Comparison of ENCODE assay signal across 9 cellular contexts in genomic region chr14:74616996-74617700, GRCh38. TPM values are rescaled to one million over a fixed set of nuclear protein-coding genes. Genes with fewer than 3 reads are reported as not detected.
A peak's percentile ranks its signal among the peaks of the same experiment; 100 is the strongest.
DNase-seq lines count a peak whose midpoint lies in the region; ATAC-seq and TF ChIP-seq lines count a peak whose summit lies in the region.
"Had no signal": no experiment of that assay in that cellular context is flagged by ENCODE, and none has a peak within 500 bp of the region (broad histone marks: within the 10 kb centered on the region; RNA-seq: fewer than 3 reads in every experiment).

No MANE protein-coding gene starts in this region.

- CTCF ChIA-PET in CD8-positive, alpha-beta T cell (lab: Charles Lee) = interaction anchor here (1.0 to 1.9 kb wide), 4 partner anchors 17 to 265 kb away, joined by 3 to 5 read pairs (median 4); no protein-coding TSS in a partner anchor

- TF ChIP-seq EP300 in Ishikawa (IDR thresholded peaks at IDR 0.05; ENCODE audit: borderline replicate concordance) = no peak

- H3K36me3 Mint-ChIP-seq in CD8-positive, alpha-beta T cell = no peaks in the 10 kb centered on the region
- no peaks in the 10 kb centered on the region for H3K36me3 Mint-ChIP-seq in neural progenitor cell

- no peaks in the 10 kb centered on the region for H3K27me3 ChIP-seq in CD8-positive, alpha-beta T cell (ENCODE audit: insufficient read depth, low read length)
- peaks cover 16% of the 10 kb centered on the region for H3K27me3 ChIP-seq in neural progenitor cell

- no peak overlapping the region for H3K4me3 Mint-ChIP-seq in CD8-positive, alpha-beta T cell
- no peak overlapping the region for H3K4me3 Mint-ChIP-seq in neural progenitor cell

- H2AFZ ChIP-seq in neural progenitor cell (replicated peaks) = peak overlapping the region; percentile 9

- no peaks in the 10 kb centered on the region for H3K79me2 ChIP-seq in neural progenitor cell (ENCODE audit: low read depth)

- no peaks in the 10 kb centered on the region for H3K9me3 Mint-ChIP-seq in CD8-positive, alpha-beta T cell
- H3K9me3 Mint-ChIP-seq in neural progenitor cell = no peaks in the 10 kb centered on the region

- POLR2A ChIA-PET in CD8-positive, alpha-beta T cell (lab: Charles Lee) = interaction anchor here (1.1 to 3.1 kb wide), 5 partner anchors 11 to 146 kb away, joined by 4 to 18 read pairs (median 9); partner anchors contain the start of gene YLPM1

- no peaks in the 10 kb centered on the region for H3K9me3 ChIP-seq in CD8-positive, alpha-beta T cell (ENCODE audit: low read length)
- H3K9me3 ChIP-seq in neural progenitor cell (ENCODE audit: low read depth) = no peaks in the 10 kb centered on the region

- TF ChIP-seq RAD21 in Ishikawa (IDR thresholded peaks at IDR 0.05; ENCODE audit: low read depth) = no peak

- no peak overlapping the region for H3K9ac ChIP-seq in neural progenitor cell

- no peak for ATAC-seq in CD8-positive, alpha-beta T cell

- H3F3A ChIP-seq in neural progenitor cell (ENCODE audit: low read depth) = no peaks in the 10 kb centered on the region

- H4K20me1 ChIP-seq in neural progenitor cell (ENCODE audit: low read depth) = no peaks in the 10 kb centered on the region

- no peaks in the 10 kb centered on the region for H3K36me3 ChIP-seq in CD8-positive, alpha-beta T cell (ENCODE audit: insufficient read depth, low read length)
- no peaks in the 10 kb centered on the region for H3K36me3 ChIP-seq in neural progenitor cell

- H3K4me1 Mint-ChIP-seq in CD8-positive, alpha-beta T cell (ENCODE audit: low read depth) = peaks cover 60% of the 10 kb centered on the region
- H3K4me1 Mint-ChIP-seq in neural progenitor cell = peaks cover 37% of the 10 kb centered on the region

- DNase-seq in CD8-positive, alpha-beta T cell = no peak
- DNase-seq in cerebellar cortex (ENCODE audit: low spot score) (peak; percentile 63), neural progenitor cell (ENCODE audit: low spot score) (peak; percentile 19), GOT3 (lab: John Stamatoyannopoulos, UW) (no peak), DMS 273 (lab: John Stamatoyannopoulos, UW; ENCODE audit: unreplicated experiment) (no peak), GF-D8 (lab: John Stamatoyannopoulos, UW) (no peak)
- no peak for DNase-seq in stimulated activated CD4-positive, alpha-beta T cell treated with anti-CD3 and anti-CD28 coated beads, Interleukin-15, amount 100 ng/mL, for 24 hours
- DNase-seq: NCI-H1436 had no signal

- no peak for TF ChIP-seq CTCF in CD8-positive, alpha-beta T cell (IDR thresholded peaks at IDR 0.05)
- TF ChIP-seq CTCF in neural progenitor cell (IDR thresholded peaks at IDR 0.05) = no peak

- no peak overlapping the region for H3K4me3 ChIP-seq in CD8-positive, alpha-beta T cell (ENCODE audit: low read depth, low read length)
- no peak overlapping the region for H3K4me3 ChIP-seq in neural progenitor cell

- H3K4me2 ChIP-seq in neural progenitor cell = no peak overlapping the region

- H3K27ac ChIP-seq in CD8-positive, alpha-beta T cell (ENCODE audit: low read depth, low read length) = no peak overlapping the region
- H3K27ac ChIP-seq in neural progenitor cell = no peak overlapping the region

- H3K27ac Mint-ChIP-seq in CD8-positive, alpha-beta T cell = peak overlapping the region; percentile 93
- no peak overlapping the region for H3K27ac Mint-ChIP-seq in neural progenitor cell

- H3K27me3 Mint-ChIP-seq in CD8-positive, alpha-beta T cell (ENCODE audit: low read depth) = no peaks in the 10 kb centered on the region
- peaks cover 14% of the 10 kb centered on the region for H3K27me3 Mint-ChIP-seq in neural progenitor cell (ENCODE audit: insufficient read depth, low read depth)

- intact Hi-C loops in CD8-positive, alpha-beta T cell (cut with DNase I, micrococcal nuclease) = loop anchor here (5.0 to 10.0 kb wide), 4 partner anchors 35 to 1368 kb away; partner anchors contain the start of genes ALDH6A1 (in 1 of the 2), IFT43 (in 1 of the 2), LIN52 (in 1 of the 2) and TGFB3 (in 1 of the 2)

- peaks cover 50% of the 10 kb centered on the region for H3K4me1 ChIP-seq in CD8-positive, alpha-beta T cell (ENCODE audit: insufficient read depth, low read length)
- H3K4me1 ChIP-seq in neural progenitor cell = peaks cover 9% of the 10 kb centered on the region

TF ChIP-seq in Ishikawa, 13 proteins besides CTCF, POLR2A, EP300 and RAD21:
- no peak for TF ChIP-seq CREB1 (IDR thresholded peaks at IDR 0.05; ENCODE audit: low read depth)
- no peak for TF ChIP-seq EGR1 (IDR thresholded peaks at IDR 0.05)
- TF ChIP-seq USF1 (IDR thresholded peaks at IDR 0.05) = no peak
- no peak for TF ChIP-seq YY1 (IDR thresholded peaks at IDR 0.05; ENCODE audit: low read depth)
- no peak for TF ChIP-seq NFIC (IDR thresholded peaks at IDR 0.05)
- no peak for TF ChIP-seq CEBPB (IDR thresholded peaks at IDR 0.05)
- 0 out of 2 replicates have a peak, but pooled peaks have one; percentile 7 for TF ChIP-seq TEAD4 (IDR thresholded peaks at IDR 0.05)
- no peak for TF ChIP-seq REST (IDR thresholded peaks at IDR 0.05; ENCODE audit: low read depth)

RNA-seq across cellular contexts. Expression of gene LTBP2, which starts 5.1 kb away (rescaled TPM):
- total RNA-seq in CD8-positive, alpha-beta T cell = under 1 TPM; 0.44 to 0.81 TPM
- total RNA-seq in neural progenitor cell (ENCODE audit: low replicate concordance) = 0.43 and 0.84 TPM in 2 replicates

Comparison
In these comparisons a context has a peak if more than half of its experiments do, and no peak if none do; other contexts are left out.
1. DNase-seq: peak in cerebellar cortex (single experiment) and neural progenitor cell (single experiment); none in CD8-positive, alpha-beta T cell (0 of 7), GOT3 (single experiment), DMS 273 (single experiment), GF-D8 (single experiment) and stimulated activated CD4-positive, alpha-beta T cell treated with anti-CD3 and anti-CD28 coated beads, Interleukin-15, amount 100 ng/mL, for 24 hours (single experiment).